Comparison of ENCODE assay signal across 8 cellular contexts in the genomic region with DNA sequence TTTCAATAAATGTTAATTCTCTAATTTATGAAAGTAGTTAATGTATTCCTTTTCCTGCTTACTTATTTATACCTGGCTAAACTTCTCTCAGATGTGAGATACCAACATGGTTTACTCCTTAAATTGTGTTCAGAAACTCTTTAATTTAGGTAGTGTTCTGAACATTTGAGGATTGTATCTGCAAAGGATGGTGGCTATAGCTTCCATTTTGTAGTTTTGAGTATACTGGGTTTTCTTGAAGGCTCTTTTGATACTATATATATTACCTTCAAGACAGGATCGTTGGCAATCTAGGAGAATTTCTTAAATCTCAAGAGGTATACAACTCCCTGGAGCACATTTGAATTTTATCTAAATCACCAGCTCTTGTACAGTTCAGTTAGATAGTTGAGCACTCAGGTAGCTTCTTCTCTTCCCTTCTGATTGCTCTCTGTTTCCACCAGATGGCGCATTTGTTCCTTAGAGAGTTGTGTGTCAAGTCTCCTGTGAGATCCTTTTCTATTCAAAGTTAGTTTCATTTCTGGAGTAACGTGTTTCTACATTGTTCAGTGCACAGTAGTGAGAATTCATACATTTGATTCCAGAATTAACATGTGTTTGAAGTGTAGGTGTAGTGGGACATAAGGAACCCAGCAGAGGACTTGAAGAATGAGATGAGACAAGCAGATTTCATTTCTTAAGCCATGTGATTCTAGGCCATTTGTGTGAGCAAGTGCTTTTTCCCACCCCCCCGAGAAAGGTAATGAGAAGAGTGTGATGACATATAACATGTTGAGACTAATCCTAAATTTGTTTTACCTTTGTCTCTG.
DNase-seq lines count a peak whose midpoint lies in the region; ATAC-seq and TF ChIP-seq lines count a peak whose summit lies in the region.
"Not testable (repeated sequence)": the region's sequence is repeated elsewhere in the genome, so short reads cannot be mapped to it uniquely, and the experiment has no call there.

No MANE protein-coding gene starts in this region.

- not testable (repeated sequence) for TF ChIP-seq POLR2A in gastroesophageal sphincter (IDR thresholded peaks at IDR 0.05)

- TF ChIP-seq RAD21 in SK-N-SH (IDR thresholded peaks at IDR 0.05; ENCODE audit: low read length), result peak; percentile 54

- 4% methylated on average over 4 of the region's 4 CpGs for WGBS in SK-N-SH (ENCODE audit: low lambda C conversion rate)
- WGBS in gastroesophageal sphincter (ENCODE audit: low coverage in 1 of 2), 2 donors, result 6 to 20% methylated on average over 3 to 4 of the region's 4 CpGs

- CTCF ChIA-PET in AG04450 (lab: Charles Lee), result interaction anchor here (0.6 to 1.2 kb wide), 14 partner anchors 9 to 828 kb away, joined by 3 to 5 read pairs (median 3); no protein-coding TSS in a partner anchor
- CTCF ChIA-PET in SK-N-SH (lab: Yijun Ruan, JAX), result interaction anchor here (0.6 to 1.2 kb wide), 26 partner anchors 9 to 865 kb away, joined by 3 to 8 read pairs (median 3); no protein-coding TSS in a partner anchor

- not testable (repeated sequence) for H3K9me3 ChIP-seq in AG04450 (ENCODE audit: control insufficient read depth, insufficient read depth, low read length); SK-N-SH; gastroesophageal sphincter

- H3K4me2 ChIP-seq in SK-N-SH, result peak overlapping the region; percentile 67

- TF ChIP-seq CTCF in AG04450 (IDR thresholded peaks at IDR 0.05; ENCODE audit: low read depth, low read length) (peak; percentile 43), SK-N-SH (IDR thresholded peaks at IDR 0.05) (peak; percentile 89), gastroesophageal sphincter (IDR thresholded peaks at IDR 0.05) (peak; percentile 26 to 66 (median 50)), osteocyte (IDR thresholded peaks at IDR 0.05) (peak; percentile 66)

- H3K27me3 ChIP-seq in AG04450 (ENCODE audit: control insufficient read depth, insufficient read depth, low read length); SK-N-SH (ENCODE audit: insufficient read depth); gastroesophageal sphincter: not testable (repeated sequence)

- peak; percentile 74 for ATAC-seq in GM18858 (IDR thresholded peaks at IDR 0.05; ENCODE audit: unreplicated experiment)
- peak; percentile 63 for ATAC-seq in HG03039 (IDR thresholded peaks at IDR 0.05; ENCODE audit: unreplicated experiment)
- peak; percentile 53 for ATAC-seq in gastroesophageal sphincter

- POLR2A ChIA-PET in AG04450 (lab: Yijun Ruan, JAX), result interaction anchor here (0.6 kb wide), 1 partner anchor 99 kb away, joined by 4 read pairs; no protein-coding TSS in a partner anchor
- POLR2A ChIA-PET in SK-N-SH (lab: Yijun Ruan, JAX), result not testable (repeated sequence)

- not testable (repeated sequence) for H3K4me1 Mint-ChIP-seq in activated naive CD8-positive, alpha-beta T cell (ENCODE audit: low read depth)
- peaks cover 15% of the 10 kb centered on the region for H3K4me1 Mint-ChIP-seq in osteocyte (ENCODE audit: unreplicated experiment)

- H3K36me3 Mint-ChIP-seq in activated naive CD8-positive, alpha-beta T cell; osteocyte (ENCODE audit: unreplicated experiment): not testable (repeated sequence)

- H3F3A ChIP-seq in SK-N-SH (replicated peaks; ENCODE audit: insufficient read depth), result peaks cover 18% of the 10 kb centered on the region

- H3K27ac ChIP-seq in AG04450 (ENCODE audit: low read depth, low read length); gastroesophageal sphincter: not testable (repeated sequence)
- peak overlapping the region in 1 of 2 experiments; percentile 34; a peak in 2 of 4 replicates for H3K27ac ChIP-seq in SK-N-SH (ENCODE audit: low read depth in 2 of 2, low read length in 1 of 2)

- peaks cover 75% of the 10 kb centered on the region for H3K79me2 ChIP-seq in SK-N-SH (ENCODE audit: insufficient read depth)

- not testable (repeated sequence) for H2AFZ ChIP-seq in SK-N-SH (ENCODE audit: low read depth)

- peaks cover 0 to 48% of the 10 kb centered on the region in 2 experiments for H3K36me3 ChIP-seq in SK-N-SH (replicated peaks in 1 of 2; ENCODE audit: control insufficient read depth in 1 of 2, insufficient read depth in 2 of 2, low read length in 1 of 2)
- peaks cover 0 to 17% of the 10 kb centered on the region in 2 donors for H3K36me3 ChIP-seq in gastroesophageal sphincter

- peak overlapping the region; percentile 60 for H3K4me3 Mint-ChIP-seq in activated naive CD8-positive, alpha-beta T cell
- peak overlapping the region; percentile 58 for H3K4me3 Mint-ChIP-seq in osteocyte (ENCODE audit: unreplicated experiment)

- H3K27me3 Mint-ChIP-seq in activated naive CD8-positive, alpha-beta T cell; osteocyte (ENCODE audit: unreplicated experiment): not testable (repeated sequence)

- peak overlapping the region; percentile 52 for H3K27ac Mint-ChIP-seq in activated naive CD8-positive, alpha-beta T cell
- peak overlapping the region; percentile 77 for H3K27ac Mint-ChIP-seq in osteocyte (ENCODE audit: unreplicated experiment)

- H3K4me1 ChIP-seq in SK-N-SH (ENCODE audit: control insufficient read depth in 1 of 2, insufficient read depth in 2 of 2, low read depth in 1 of 2, low read length in 1 of 2); gastroesophageal sphincter: not testable (repeated sequence)

- not testable (repeated sequence) for TF ChIP-seq EP300 in SK-N-SH (IDR thresholded peaks at IDR 0.05; ENCODE audit: borderline replicate concordance in 1 of 2, low read depth in 1 of 2, low read length in 1 of 2); gastroesophageal sphincter (IDR thresholded peaks at IDR 0.05)

- H3K9me2 ChIP-seq in SK-N-SH, result not testable (repeated sequence)

- H4K20me1 ChIP-seq in SK-N-SH (ENCODE audit: insufficient read depth), result not testable (repeated sequence)

- H3K4me3 ChIP-seq in AG04450 (ENCODE audit: low read depth, low read length) (0 out of 2 replicates have a peak overlapping the region, but pooled peaks have one; percentile 21), SK-N-SH (ENCODE audit: low read depth in 2 of 2, low read length in 1 of 2) (peak overlapping the region; percentile 15 to 57; a peak in 2 of 4 replicates)
- not testable (repeated sequence) for H3K4me3 ChIP-seq in gastroesophageal sphincter

- H3K9ac ChIP-seq in SK-N-SH, result peak overlapping the region; percentile 26; the same call in 1 of the 2 replicates

- DNase-seq in AG04450 (ENCODE audit: low read depth, low spot score); SK-N-SH; osteocyte (ENCODE audit: extremely low spot score, unreplicated experiment): not testable (repeated sequence)
- peak; percentile 12 for DNase-seq in NCI-H146 (lab: John Stamatoyannopoulos, UW)

- not testable (repeated sequence) for H3K9me3 Mint-ChIP-seq in activated naive CD8-positive, alpha-beta T cell (ENCODE audit: low read depth); osteocyte (ENCODE audit: unreplicated experiment)

TF ChIP-seq in SK-N-SH, 30 proteins besides CTCF, POLR2A, EP300 and RAD21:
- TF ChIP-seq, protein P1, sequence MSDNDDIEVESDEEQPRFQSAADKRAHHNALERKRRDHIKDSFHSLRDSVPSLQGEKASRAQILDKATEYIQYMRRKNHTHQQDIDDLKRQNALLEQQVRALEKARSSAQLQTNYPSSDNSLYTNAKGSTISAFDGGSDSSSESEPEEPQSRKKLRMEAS (IDR thresholded peaks at IDR 0.05; ENCODE audit: low read depth), result 0 out of 2 replicates have a peak, but pooled peaks have one; percentile 19
